ENCODE assay signal across 21 cellular contexts in genomic region chr17:63545302-63545928, GRCh38. TPM values are rescaled to one million over a fixed set of nuclear protein-coding genes. Genes with fewer than 3 reads are reported as not detected.
DNase-seq lines count a peak whose midpoint lies in the region; ATAC-seq, FAIRE-seq and TF ChIP-seq lines count a peak whose summit lies in the region.
"Had no signal": no experiment of that assay in that cellular context is flagged by ENCODE, and none has a peak within 500 bp of the region (broad histone marks: within the 10 kb centered on the region; RNA-seq: fewer than 3 reads in every experiment).

No MANE protein-coding gene starts in this region.

- H2BK120ac ChIP-seq in mesenchymal stem cell (ENCODE audit: low read depth, low read length), result no peak overlapping the region

- H3K23ac ChIP-seq in mesenchymal stem cell (ENCODE audit: low read length in 2 of 2), result no peak overlapping the region

- FAIRE-seq in GM12891 (lab: Jason Lieb, UNC), result no peak
- FAIRE-seq: GM19239, HTR-8/SVneo had no signal

- no peak overlapping the region for H2BK15ac ChIP-seq in mesenchymal stem cell (ENCODE audit: low read depth, poor library complexity, severe bottlenecking)

- WGBS in mesenchymal stem cell, result 50% methylated on average over 2 of the region's 2 CpGs

- TF ChIP-seq POLR2A in GM12891 (IDR thresholded peaks at IDR 0.05; ENCODE audit: low read depth, low read length), result no peak

- H4K91ac ChIP-seq in mesenchymal stem cell (ENCODE audit: low read length), result peak overlapping the region; percentile 2

- no peak overlapping the region for H2BK12ac ChIP-seq in mesenchymal stem cell (ENCODE audit: low read length in 2 of 2)

- H3K4me1 Mint-ChIP-seq in MCF 10A (ENCODE audit: insufficient read depth, unreplicated experiment), result no peaks in the 10 kb centered on the region
- H3K4me1 Mint-ChIP-seq in activated naive CD8-positive, alpha-beta T cell treated with anti-CD3 and anti-CD28 coated beads for 36 hours, result no peaks in the 10 kb centered on the region

- H3K36me3 Mint-ChIP-seq in MCF 10A (ENCODE audit: insufficient read depth, unreplicated experiment), result peaks cover 5% of the 10 kb centered on the region
- H3K36me3 Mint-ChIP-seq in activated naive CD8-positive, alpha-beta T cell treated with anti-CD3 and anti-CD28 coated beads for 36 hours, result peaks cover 1% of the 10 kb centered on the region

- CTCF ChIA-PET in MCF 10A (lab: Yijun Ruan, JAX), result interaction anchor here (1.8 kb wide), 1 partner anchor 28 kb away, joined by 7 read pairs; no protein-coding TSS in a partner anchor

- peaks cover 6% of the 10 kb centered on the region for H3K4me1 ChIP-seq in mesenchymal stem cell (ENCODE audit: control insufficient read depth, insufficient read depth, low read depth, low read length)

- no peak for ATAC-seq in sciatic nerve
- ATAC-seq: GM23338, K562, Right ventricle myocardium inferior had no signal

- H3K9me3 Mint-ChIP-seq in MCF 10A (ENCODE audit: unreplicated experiment), result no peaks in the 10 kb centered on the region
- H3K9me3 Mint-ChIP-seq in activated naive CD8-positive, alpha-beta T cell treated with anti-CD3 and anti-CD28 coated beads for 36 hours, result no peaks in the 10 kb centered on the region
- H3K9me3 Mint-ChIP-seq: GM23338 had no signal

- H3K27me3 Mint-ChIP-seq in MCF 10A (ENCODE audit: insufficient read depth, unreplicated experiment), result no peaks in the 10 kb centered on the region
- peaks cover 3% of the 10 kb centered on the region for H3K27me3 Mint-ChIP-seq in activated naive CD8-positive, alpha-beta T cell treated with anti-CD3 and anti-CD28 coated beads for 36 hours

- H3K14ac ChIP-seq in mesenchymal stem cell (ENCODE audit: low read length in 2 of 2), result no peak overlapping the region

- no peak overlapping the region for H3K9ac ChIP-seq in mesenchymal stem cell (ENCODE audit: low read length)
- H3K9ac ChIP-seq: BLaER1 treated with 17β-estradiol and CSF1 and Interleukin-3, amounts not matched to agents 10 nM and 100 nM had no signal

- no peak overlapping the region for H3K27ac Mint-ChIP-seq in MCF 10A (ENCODE audit: low read depth, unreplicated experiment)
- H3K27ac Mint-ChIP-seq in activated naive CD8-positive, alpha-beta T cell treated with anti-CD3 and anti-CD28 coated beads for 36 hours, result no peak overlapping the region
- H3K27ac Mint-ChIP-seq: GM23338 had no signal

- H2AFZ ChIP-seq in mesenchymal stem cell (ENCODE audit: low read depth, low read length), result no peak overlapping the region

- no peak overlapping the region for H3K4me2 ChIP-seq in mesenchymal stem cell (ENCODE audit: low read length, poor library complexity, severe bottlenecking)
- H3K4me2 ChIP-seq: BLaER1 treated with 17β-estradiol and CSF1 and Interleukin-3, amounts not matched to agents 10 nM and 100 nM; GM23338 had no signal

- no peak overlapping the region for H3K4ac ChIP-seq in mesenchymal stem cell (ENCODE audit: low read depth in 1 of 2, low read length in 2 of 2)

- no peaks in the 10 kb centered on the region for H3K36me3 ChIP-seq in mesenchymal stem cell (ENCODE audit: control insufficient read depth in 1 of 2, insufficient read depth in 2 of 2, low read depth in 1 of 2, low read length in 2 of 2)
- H3K36me3 ChIP-seq: BLaER1 treated with 17β-estradiol and CSF1 and Interleukin-3, amounts not matched to agents 10 nM and 100 nM had no signal

- TF ChIP-seq CTCF in AG10803 (conservative IDR thresholded peaks at IDR 0.05; ENCODE audit: low read length) (no peak), MCF 10A (IDR thresholded peaks at IDR 0.05; ENCODE audit: unreplicated experiment) (no peak)

- H3K18ac ChIP-seq in mesenchymal stem cell (ENCODE audit: low read depth in 1 of 2, low read length in 2 of 2), result no peak overlapping the region

- H4K8ac ChIP-seq in mesenchymal stem cell (ENCODE audit: low read length), result no peak overlapping the region

- POLR2A ChIA-PET in MCF 10A (lab: Yijun Ruan, JAX), result interaction anchor here (0.7 kb wide), 1 partner anchor 125 kb away, joined by 3 read pairs; no protein-coding TSS in a partner anchor

- peaks cover 5 to 16% of the 10 kb centered on the region in 2 experiments for H3K27me3 ChIP-seq in mesenchymal stem cell (ENCODE audit: control insufficient read depth in 1 of 2, insufficient read depth in 1 of 2, low read length in 2 of 2)
- H3K27me3 ChIP-seq: BLaER1 treated with 17β-estradiol and CSF1 and Interleukin-3, amounts not matched to agents 10 nM and 100 nM had no signal

- no TSS peak for BruUV-seq in MCF 10A (replicated peaks; lab: Mats Ljungman, UMichigan)

- H2AK5ac ChIP-seq in mesenchymal stem cell (ENCODE audit: low read length, severe bottlenecking), result no peak overlapping the region

- intact Hi-C loops in MCF 10A (cut with micrococcal nuclease) (no loop called here), sciatic nerve (cut with DNase I) (no loop called here)

- no peak overlapping the region for H2BK5ac ChIP-seq in mesenchymal stem cell (ENCODE audit: low read depth, low read length, poor library complexity, severe bottlenecking)

- no peaks in the 10 kb centered on the region for H3K79me1 ChIP-seq in mesenchymal stem cell (replicated peaks; ENCODE audit: low read length, poor library complexity, severe bottlenecking)

- H3K4me3 ChIP-seq in AG10803 (ENCODE audit: low read length), result no peak overlapping the region
- H3K4me3 ChIP-seq in mesenchymal stem cell (ENCODE audit: insufficient read depth in 1 of 2, low read depth in 1 of 2, low read length in 2 of 2), result no peak overlapping the region
- H3K4me3 ChIP-seq: BLaER1 treated with 17β-estradiol and CSF1 and Interleukin-3, amounts not matched to agents 10 nM and 100 nM; GM23338; K562; SK-N-MC had no signal

- H3K27ac ChIP-seq in mesenchymal stem cell (ENCODE audit: low read length, poor library complexity, severe bottlenecking), result no peak overlapping the region
- H3K27ac ChIP-seq: BLaER1 treated with 17β-estradiol and CSF1 and Interleukin-3, amounts not matched to agents 10 nM and 100 nM; SK-N-MC had no signal

- peak; percentile 9 for DNase-seq in AG10803 (ENCODE audit: low read depth)
- DNase-seq in GM12891 (ENCODE audit: insufficient read length, low spot score), result peak; percentile 0
- DNase-seq in MCF 10A (ENCODE audit: unreplicated experiment), result peak; percentile 34
- DNase-seq in mesenchymal stem cell, result no peak
- DNase-seq in NCI-H1694 treated with DMSO at 0.1 percent for 48 hours (lab: John Stamatoyannopoulos, UW), result no peak
- no peak for DNase-seq in T-helper 9 cell
- no peak for DNase-seq in sciatic nerve (ENCODE audit: low spot score)
- no peak for DNase-seq in activated naive CD8-positive, alpha-beta T cell treated with anti-CD3 and anti-CD28 coated beads for 36 hours
- DNase-seq: ACHN, NCI-H146, NCI-H2107, NCI-H226, NCI-H526 treated with DMSO at 0.1 percent for 48 hours had no signal

- no peaks in the 10 kb centered on the region for H3K9me3 ChIP-seq in mesenchymal stem cell (ENCODE audit: control insufficient read depth, low read length)
- H3K9me3 ChIP-seq: BLaER1 treated with 17β-estradiol and CSF1 and Interleukin-3, amounts not matched to agents 10 nM and 100 nM had no signal

- no peak overlapping the region for H3K4me3 Mint-ChIP-seq in MCF 10A (ENCODE audit: unreplicated experiment)
- H3K4me3 Mint-ChIP-seq in activated naive CD8-positive, alpha-beta T cell treated with anti-CD3 and anti-CD28 coated beads for 36 hours, result no peak overlapping the region
- H3K4me3 Mint-ChIP-seq: GM23338 had no signal

TF ChIP-seq in GM12891, 5 proteins besides CTCF, POLR2A, EP300 and RAD21:
- TF ChIP-seq POLR2AphosphoS5 (IDR thresholded peaks at IDR 0.05; ENCODE audit: low read depth, low read length) (no peak), POU2F2 (IDR thresholded peaks at IDR 0.05; ENCODE audit: low read depth, low read length) (no peak), TAF1 (IDR thresholded peaks at IDR 0.05; ENCODE audit: low read depth, low read length) (no peak), SPI1 (IDR thresholded peaks at IDR 0.05; ENCODE audit: low read depth, low read length) (no peak), PAX5 (IDR thresholded peaks at IDR 0.05; ENCODE audit: insufficient read depth, low read length, severe bottlenecking) (no peak)

RNA-seq across cellular contexts. Expression of gene DCAF7, which starts 4.9 kb away (rescaled TPM):
- polyA plus RNA-seq in GM12891 (2012; ENCODE audit: low read depth, missing spikeins), result 46.5 TPM
- total RNA-seq in MCF 10A (2022) (81.6 and 91.4 TPM in 2 replicates), sciatic nerve (60.6 TPM)
- 51.6 TPM for polyA plus RNA-seq in mesenchymal stem cell (2013, experiment 1 of 2)
- polyA plus RNA-seq in mesenchymal stem cell (2013, experiment 2 of 2), result 50.7 TPM
- total RNA-seq in activated naive CD8-positive, alpha-beta T cell treated with anti-CD3 and anti-CD28 coated beads for 36 hours, result 10 to 100 TPM; 92.1 to 95.1 TPM

RNA-seq across cellular contexts. Expression of gene KCNH6, which starts 22.3 kb away (rescaled TPM):
- polyA plus RNA-seq in GM12891 (2012; ENCODE audit: low read depth, missing spikeins), result not detected
- total RNA-seq in MCF 10A (2022) (not detected in 2 replicates), sciatic nerve (not detected)
- 0.04 TPM for polyA plus RNA-seq in mesenchymal stem cell (2013, experiment 1 of 2)
- 0.03 TPM for polyA plus RNA-seq in mesenchymal stem cell (2013, experiment 2 of 2)
- total RNA-seq in activated naive CD8-positive, alpha-beta T cell treated with anti-CD3 and anti-CD28 coated beads for 36 hours, result not detected
- total RNA-seq: G401, K562, Right ventricle myocardium inferior had no signal
- polyA plus RNA-seq: K562 had no signal

RNA-seq across cellular contexts. Expression of gene TACO1, which starts 55.3 kb away (rescaled TPM):
- polyA plus RNA-seq in GM12891 (2012; ENCODE audit: low read depth, missing spikeins), result 22.5 TPM
- 36.5 and 38.7 TPM in 2 replicates for total RNA-seq in MCF 10A (2022)
- polyA plus RNA-seq in mesenchymal stem cell (2013, experiment 1 of 2), result 15.9 TPM
- 15.5 TPM for polyA plus RNA-seq in mesenchymal stem cell (2013, experiment 2 of 2)
- 12.2 TPM for total RNA-seq in sciatic nerve
- 10 to 100 TPM; 38.3 to 39.6 TPM for total RNA-seq in activated naive CD8-positive, alpha-beta T cell treated with anti-CD3 and anti-CD28 coated beads for 36 hours

Comparison
In these comparisons a context has a peak if more than half of its experiments do, and no peak if none do; other contexts are left out.
1. DNase-seq: peak in AG10803 (single experiment), GM12891 (single experiment) and MCF 10A (single experiment); none in mesenchymal stem cell (single experiment), NCI-H1694 treated with DMSO at 0.1 percent for 48 hours (single experiment), T-helper 9 cell (single experiment), sciatic nerve (single experiment) and activated naive CD8-positive, alpha-beta T cell treated with anti-CD3 and anti-CD28 coated beads for 36 hours (single experiment).